In the genomic region with DNA sequence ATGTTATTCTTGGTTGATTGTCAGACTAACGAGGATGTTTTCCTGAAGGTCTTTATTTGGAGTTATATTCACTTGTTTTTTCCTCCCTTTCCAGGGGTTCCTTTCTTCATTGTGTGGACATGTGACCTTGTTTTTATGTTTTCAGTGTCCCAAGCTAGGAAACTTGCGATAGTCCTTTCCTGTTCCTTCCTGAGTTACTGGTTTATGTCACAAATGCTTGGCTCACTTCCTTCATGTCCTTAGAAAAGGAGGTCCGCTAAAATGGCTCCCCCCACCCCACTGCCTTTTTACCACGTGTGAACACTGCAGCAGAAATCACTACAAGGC, we compare ENCODE assay signal across 20 cellular contexts.
DNase-seq lines count a peak whose midpoint lies in the region; ATAC-seq and TF ChIP-seq lines count a peak whose summit lies in the region.
"Had no signal": no experiment of that assay in that cellular context is flagged by ENCODE, and none has a peak within 500 bp of the region (broad histone marks: within the 10 kb centered on the region; RNA-seq: fewer than 3 reads in every experiment).

No MANE protein-coding gene starts in this region.

- 52 to 71% methylated on average over 4 of the region's 4 CpGs for WGBS in thyroid gland, 2 donors

- peaks cover 0 to 10% of the 10 kb centered on the region in 2 donors for H3K4me1 ChIP-seq in thyroid gland
- H3K4me1 ChIP-seq in osteoblast (ENCODE audit: insufficient read depth, low read length) = no peaks in the 10 kb centered on the region
- peaks cover 0 to 16% of the 10 kb centered on the region in 2 donors for H3K4me1 ChIP-seq in left lung

- H3K27me3 ChIP-seq in thyroid gland = no peaks in the 10 kb centered on the region
- H3K27me3 ChIP-seq in osteoblast (ENCODE audit: insufficient read depth, low read length) = peaks cover 4% of the 10 kb centered on the region
- no peaks in the 10 kb centered on the region for H3K27me3 ChIP-seq in left lung
- H3K27me3 ChIP-seq: dorsolateral prefrontal cortex had no signal

- intact Hi-C loops in Right ventricle myocardium superior (cut with DNase I) (no loop called here), thyroid gland (cut with DNase I) (no loop called here), left lung (cut with DNase I) (no loop called here)

- H3K79me2 ChIP-seq in osteoblast (ENCODE audit: insufficient read depth, low read length) = no peaks in the 10 kb centered on the region

- TF ChIP-seq CTCF in thyroid gland (IDR thresholded peaks at IDR 0.05) (no peak), osteoblast (IDR thresholded peaks at IDR 0.05; ENCODE audit: extremely low read depth, low read depth, low read length) (no peak), left lung (IDR thresholded peaks at IDR 0.05) (no peak)

- ATAC-seq in Right ventricle myocardium superior (ENCODE audit: poor library complexity) = peak; percentile 53
- no peak for ATAC-seq in GM21723 (IDR thresholded peaks at IDR 0.05; ENCODE audit: unreplicated experiment)
- no peak for ATAC-seq in left lung
- ATAC-seq: activated CD8-positive, alpha-beta memory T cell treated with anti-CD3 and anti-CD28 coated beads, Interleukin-2, amount 10 ng/mL, durations not matched to agents 7 days and 5 days; activated T-cell treated with anti-CD3 and anti-CD28 coated beads, Interleukin-2, amount 50 U/mL, for 72 hours had no signal

- H3K36me3 ChIP-seq in thyroid gland (no peaks in the 10 kb centered on the region), osteoblast (ENCODE audit: insufficient read depth, low read length) (no peaks in the 10 kb centered on the region), left lung (no peaks in the 10 kb centered on the region)

- no peak overlapping the region for H2AFZ ChIP-seq in osteoblast (ENCODE audit: low read length)

- H3K27ac ChIP-seq in thyroid gland (peak overlapping the region in 2 of 3 donors; percentile 24 to 39), osteoblast (ENCODE audit: low read depth, low read length) (no peak overlapping the region), left lung (peak overlapping the region in 1 of 2 donors; percentile 53)

- H3K9me3 ChIP-seq in thyroid gland (no peaks in the 10 kb centered on the region), osteoblast (ENCODE audit: low read depth, low read length) (no peaks in the 10 kb centered on the region), left lung (peaks cover 0 to 10% of the 10 kb centered on the region in 2 donors)

- DNase-seq in dermis microvascular lymphatic vessel endothelial cell (ENCODE audit: low read depth in 2 of 2) (peak; percentile 75 to 84), Right ventricle myocardium superior (no peak), lung microvascular endothelial cell (ENCODE audit: low read depth in 2 of 2) (peak; percentile 51 to 62), thyroid gland (no peak), osteoblast (ENCODE audit: insufficient read length, low spot score, missing footprints) (no peak), left lung (no peak)
- DNase-seq: activated CD4-positive, alpha-beta T cell treated with anti-CD3 and anti-CD28 coated beads, Interleukin-2, amount 50 U/mL, for 1 hour; activated CD8-positive, alpha-beta memory T cell treated with anti-CD3 and anti-CD28 coated beads, Interleukin-2, amount 10 ng/mL, durations not matched to agents 7 days and 5 days; activated naive CD4-positive, alpha-beta T cell treated with anti-CD3 and anti-CD28 coated beads, Interleukin-2, amount 10 ng/mL, durations not matched to agents 7 days and 5 days; activated T-cell treated with anti-CD3 and anti-CD28 coated beads, Interleukin-2, amount 50 U/mL, for 72 hours; amygdala; central memory CD4-positive, alpha-beta T cell; dorsolateral prefrontal cortex; EL; NCI-H345; NCI-H82; stimulated activated CD4-positive, alpha-beta T cell treated with anti-CD3 and anti-CD28 coated beads, Interleukin-4, amount 100 ng/mL, for 4 hours; stimulated activated naive CD4-positive, alpha-beta T cell treated with Interleukin-2 at 50 U/mL for 16 hours; T1000 had no signal

- no peaks in the 10 kb centered on the region for H4K20me1 ChIP-seq in osteoblast (ENCODE audit: insufficient read depth, low read length)

- TF ChIP-seq POLR2A in thyroid gland (IDR thresholded peaks at IDR 0.05) = no peak

- H3K4me2 ChIP-seq in osteoblast (ENCODE audit: insufficient read depth, low read length) = no peak overlapping the region

- H3K4me3 ChIP-seq in thyroid gland (replicated peaks in 1 of 3) = no peak overlapping the region
- no peak overlapping the region for H3K4me3 ChIP-seq in osteoblast (ENCODE audit: insufficient read depth, low read length)
- H3K4me3 ChIP-seq in left lung = no peak overlapping the region
- H3K4me3 ChIP-seq: dorsolateral prefrontal cortex had no signal

Comparison
In these comparisons a context has a peak if more than half of its experiments do, and no peak if none do; other contexts are left out.
1. DNase-seq: peak in dermis microvascular lymphatic vessel endothelial cell (2 of 2) and lung microvascular endothelial cell (2 of 2); none in Right ventricle myocardium superior (single experiment), thyroid gland (0 of 2), osteoblast (single experiment) and left lung (0 of 2).